In genomic region chr4:145921231-145921630, GRCh38 we compare ENCODE assay signal across 1 cellular context.
TF ChIP-seq lines count a peak whose summit lies in the region.

No MANE protein-coding gene starts in this region.

TF ChIP-seq in GM12878, 131 proteins besides CTCF, POLR2A, EP300 and RAD21:
- no peak for TF ChIP-seq HDAC6 (IDR thresholded peaks at IDR 0.05; ENCODE audit: unreplicated experiment)
